Comparison of ENCODE assay signal across 20 cellular contexts in genomic region chr17:2377659-2378058, GRCh38. TPM values are rescaled to one million over a fixed set of nuclear protein-coding genes. Genes with fewer than 3 reads are reported as not detected.
DNase-seq lines count a peak whose midpoint lies in the region; ATAC-seq, FAIRE-seq and TF ChIP-seq lines count a peak whose summit lies in the region.
"Had no signal": no experiment of that assay in that cellular context is flagged by ENCODE, and none has a peak within 500 bp of the region (broad histone marks: within the 10 kb centered on the region; RNA-seq: fewer than 3 reads in every experiment).

No MANE protein-coding gene starts in this region.

- no peaks in the 10 kb centered on the region for H3K4me1 ChIP-seq in HEK293 (ENCODE audit: control insufficient read depth, insufficient read depth, low read length)
- peaks cover 0 to 5% of the 10 kb centered on the region in 2 donors for H3K4me1 ChIP-seq in neuronal stem cell (ENCODE audit: control insufficient read depth in 2 of 2, insufficient read depth in 1 of 2, low read depth in 1 of 2, low read length in 2 of 2)

- no peak overlapping the region for H3K18ac ChIP-seq in neuronal stem cell (ENCODE audit: low read length)

- H3K36me3 Mint-ChIP-seq in activated naive CD8-positive, alpha-beta T cell treated with anti-CD3 and anti-CD28 coated beads for 36 hours, result peaks cover 5% of the 10 kb centered on the region
- H3K36me3 Mint-ChIP-seq in activated naive CD8-positive, alpha-beta T cell treated with anti-CD3 and anti-CD28 coated beads, Interleukin-2, amount 50 U/mL, for 24 hours (ENCODE audit: low read depth), result no peaks in the 10 kb centered on the region
- H3K36me3 Mint-ChIP-seq in activated T-helper 1 cell treated with anti-CD3 and anti-CD28 coated beads, Interleukin-12 subunit alpha, Interleukin-12 subunit beta, Interleukin-2, Interleukin-4 antibody, amounts not matched to agents 30 ng/mL and 10 ng/mL and 1 ng/mL, durations not matched to agents 14 hours and 24 hours and 36 hours (ENCODE audit: low read depth), result peaks cover 5% of the 10 kb centered on the region

- H3K9me3 ChIP-seq in HEK293 (ENCODE audit: control insufficient read depth, insufficient read depth, low read depth, low read length), result no peaks in the 10 kb centered on the region
- peaks cover 0 to 1% of the 10 kb centered on the region in 2 donors for H3K9me3 ChIP-seq in neuronal stem cell (replicated peaks in 1 of 2; ENCODE audit: control insufficient read depth in 2 of 2, insufficient read depth in 1 of 2, low read depth in 1 of 2, low read length in 2 of 2)
- H3K9me3 ChIP-seq: BLaER1 treated with 17β-estradiol and CSF1 and Interleukin-3, amounts not matched to agents 10 nM and 100 nM; HAP-1 had no signal

- intact Hi-C loops in activated T-helper 1 cell treated with anti-CD3 and anti-CD28 coated beads, Interleukin-12 subunit alpha, Interleukin-12 subunit beta, Interleukin-2, Interleukin-4 antibody, amounts not matched to agents 30 ng/mL and 10 ng/mL and 1 ng/mL, durations not matched to agents 14 hours and 24 hours and 36 hours (cut with micrococcal nuclease), result no loop called here

- FAIRE-seq in bronchial epithelial cell (lab: Jason Lieb, UNC), result peak; percentile 23
- FAIRE-seq: GM12878, H1, HepG2 had no signal

- H4K8ac ChIP-seq in neuronal stem cell (ENCODE audit: low read depth, low read length), result no peak overlapping the region

- no peak overlapping the region for H3K23ac ChIP-seq in neuronal stem cell (ENCODE audit: low read depth, low read length, poor library complexity)

- DNase-seq in activated naive CD8-positive, alpha-beta T cell treated with anti-CD3 and anti-CD28 coated beads for 36 hours, result no peak
- no peak for DNase-seq in activated naive CD8-positive, alpha-beta T cell treated with anti-CD3 and anti-CD28 coated beads, Interleukin-2, amount 50 U/mL, for 24 hours
- DNase-seq in bronchial epithelial cell (ENCODE audit: low read depth), result no peak
- DNase-seq in neuronal stem cell (ENCODE audit: low spot score), result no peak
- DNase-seq in activated T-helper 1 cell treated with anti-CD3 and anti-CD28 coated beads, Interleukin-12 subunit alpha, Interleukin-12 subunit beta, Interleukin-2, Interleukin-4 antibody, amounts not matched to agents 30 ng/mL and 10 ng/mL and 1 ng/mL, durations not matched to agents 14 hours and 24 hours and 36 hours (ENCODE audit: low spot score), result no peak
- DNase-seq: 8988T; ACHN; Calu3; CD4-positive, alpha-beta T cell; DMS 273 treated with DMSO at 0.1 percent for 48 hours; DMS79; HFFc6 had no signal

- H3K4me1 Mint-ChIP-seq in activated naive CD8-positive, alpha-beta T cell treated with anti-CD3 and anti-CD28 coated beads for 36 hours, result peaks cover under 1% of the 10 kb centered on the region
- H3K4me1 Mint-ChIP-seq in activated naive CD8-positive, alpha-beta T cell treated with anti-CD3 and anti-CD28 coated beads, Interleukin-2, amount 50 U/mL, for 24 hours, result no peaks in the 10 kb centered on the region
- no peaks in the 10 kb centered on the region for H3K4me1 Mint-ChIP-seq in activated T-helper 1 cell treated with anti-CD3 and anti-CD28 coated beads, Interleukin-12 subunit alpha, Interleukin-12 subunit beta, Interleukin-2, Interleukin-4 antibody, amounts not matched to agents 30 ng/mL and 10 ng/mL and 1 ng/mL, durations not matched to agents 14 hours and 24 hours and 36 hours (ENCODE audit: low read depth)

- H3K4ac ChIP-seq in neuronal stem cell (ENCODE audit: low read length), result no peak overlapping the region

- H3K4me2 ChIP-seq in neuronal stem cell (ENCODE audit: insufficient read depth, low read length, poor library complexity, severe bottlenecking), result no peak overlapping the region
- H3K4me2 ChIP-seq: BLaER1 treated with 17β-estradiol and CSF1 and Interleukin-3, amounts not matched to agents 10 nM and 100 nM had no signal

- POLR2A ChIA-PET in HEK293 (lab: Yijun Ruan, JAX), result interaction anchor here (0.6 kb wide), 1 partner anchor 12 kb away, joined by 7 read pairs; no protein-coding TSS in a partner anchor

- no peak overlapping the region for H3K9ac ChIP-seq in neuronal stem cell (ENCODE audit: low read depth, low read length, poor library complexity)

- TF ChIP-seq CTCF in HEK293 (tag by site-specific recombination; IDR thresholded peaks at IDR 0.05) (no peak), bronchial epithelial cell (IDR thresholded peaks at IDR 0.05; ENCODE audit: insufficient read depth, low read length, severe bottlenecking) (no peak)

- H3K79me1 ChIP-seq in neuronal stem cell (ENCODE audit: low read depth, low read length), result no peaks in the 10 kb centered on the region

- no peak overlapping the region for H2BK15ac ChIP-seq in neuronal stem cell (ENCODE audit: low read length)

- H2BK120ac ChIP-seq in neuronal stem cell (ENCODE audit: low read depth, low read length), result no peak overlapping the region

- no peaks in the 10 kb centered on the region for H3K27me3 Mint-ChIP-seq in activated naive CD8-positive, alpha-beta T cell treated with anti-CD3 and anti-CD28 coated beads for 36 hours
- no peaks in the 10 kb centered on the region for H3K27me3 Mint-ChIP-seq in activated naive CD8-positive, alpha-beta T cell treated with anti-CD3 and anti-CD28 coated beads, Interleukin-2, amount 50 U/mL, for 24 hours
- H3K27me3 Mint-ChIP-seq in activated T-helper 1 cell treated with anti-CD3 and anti-CD28 coated beads, Interleukin-12 subunit alpha, Interleukin-12 subunit beta, Interleukin-2, Interleukin-4 antibody, amounts not matched to agents 30 ng/mL and 10 ng/mL and 1 ng/mL, durations not matched to agents 14 hours and 24 hours and 36 hours (ENCODE audit: insufficient read depth), result no peaks in the 10 kb centered on the region
- H3K27me3 Mint-ChIP-seq: CD4-positive, alpha-beta T cell had no signal

- CTCF ChIA-PET in HEK293 (lab: Yijun Ruan, JAX), result interaction anchor here (12.5 kb wide), 1 partner anchor 40 kb away, joined by 470 read pairs; no protein-coding TSS in a partner anchor

- H2BK5ac ChIP-seq in neuronal stem cell (ENCODE audit: low read length), result peak overlapping the region; percentile 10

- no peaks in the 10 kb centered on the region for H3K9me3 Mint-ChIP-seq in activated naive CD8-positive, alpha-beta T cell treated with anti-CD3 and anti-CD28 coated beads for 36 hours
- H3K9me3 Mint-ChIP-seq in activated naive CD8-positive, alpha-beta T cell treated with anti-CD3 and anti-CD28 coated beads, Interleukin-2, amount 50 U/mL, for 24 hours, result no peaks in the 10 kb centered on the region
- H3K9me3 Mint-ChIP-seq in activated T-helper 1 cell treated with anti-CD3 and anti-CD28 coated beads, Interleukin-12 subunit alpha, Interleukin-12 subunit beta, Interleukin-2, Interleukin-4 antibody, amounts not matched to agents 30 ng/mL and 10 ng/mL and 1 ng/mL, durations not matched to agents 14 hours and 24 hours and 36 hours, result no peaks in the 10 kb centered on the region
- H3K9me3 Mint-ChIP-seq: CD4-positive, alpha-beta T cell; HFFc6 had no signal

- no peak overlapping the region for H3K14ac ChIP-seq in neuronal stem cell (ENCODE audit: low read length)

- H3K4me3 ChIP-seq in HEK293 (ENCODE audit: low read depth, low read length), result no peak overlapping the region
- H3K4me3 ChIP-seq in bronchial epithelial cell (ENCODE audit: low read depth, low read length), result no peak overlapping the region
- H3K4me3 ChIP-seq in neuronal stem cell (ENCODE audit: low read length in 2 of 2), result no peak overlapping the region
- H3K4me3 ChIP-seq: BLaER1 treated with 17β-estradiol and CSF1 and Interleukin-3, amounts not matched to agents 10 nM and 100 nM; GM12878; HAP-1 had no signal

- H3K4me3 Mint-ChIP-seq in activated naive CD8-positive, alpha-beta T cell treated with anti-CD3 and anti-CD28 coated beads for 36 hours, result no peak overlapping the region
- no peak overlapping the region for H3K4me3 Mint-ChIP-seq in activated naive CD8-positive, alpha-beta T cell treated with anti-CD3 and anti-CD28 coated beads, Interleukin-2, amount 50 U/mL, for 24 hours
- H3K4me3 Mint-ChIP-seq in activated T-helper 1 cell treated with anti-CD3 and anti-CD28 coated beads, Interleukin-12 subunit alpha, Interleukin-12 subunit beta, Interleukin-2, Interleukin-4 antibody, amounts not matched to agents 30 ng/mL and 10 ng/mL and 1 ng/mL, durations not matched to agents 14 hours and 24 hours and 36 hours, result no peak overlapping the region
- H3K4me3 Mint-ChIP-seq: CD4-positive, alpha-beta T cell; HFFc6 had no signal

- no peak overlapping the region for H2AK5ac ChIP-seq in neuronal stem cell (ENCODE audit: low read depth, low read length)

- H4K91ac ChIP-seq in neuronal stem cell (ENCODE audit: low read depth, low read length, poor library complexity), result no peak overlapping the region

- ATAC-seq in activated naive CD8-positive, alpha-beta T cell treated with anti-CD3 and anti-CD28 coated beads, Interleukin-2, amount 50 U/mL, for 24 hours, result no peak
- ATAC-seq in GM18498 (IDR thresholded peaks at IDR 0.05; ENCODE audit: unreplicated experiment), result no peak
- no peak for ATAC-seq in GM21717 (IDR thresholded peaks at IDR 0.05; ENCODE audit: unreplicated experiment)
- ATAC-seq: GM12878, HepG2 had no signal

- no peak overlapping the region for H3K27ac ChIP-seq in HEK293 (ENCODE audit: extremely low read depth, low read depth, low read length)
- H3K27ac ChIP-seq in neuronal stem cell (replicated peaks; ENCODE audit: low read length), result no peak overlapping the region
- H3K27ac ChIP-seq: BLaER1 treated with 17β-estradiol and CSF1 and Interleukin-3, amounts not matched to agents 10 nM and 100 nM had no signal

- peaks cover 6 to 72% of the 10 kb centered on the region in 2 experiments for H3K36me3 ChIP-seq in HEK293 (ENCODE audit: control insufficient read depth in 2 of 2, insufficient read depth in 1 of 2, low read length in 2 of 2)
- H3K36me3 ChIP-seq in bronchial epithelial cell (ENCODE audit: control insufficient read depth, insufficient read depth, low read length), result peaks cover 21% of the 10 kb centered on the region
- H3K36me3 ChIP-seq in neuronal stem cell (replicated peaks in 1 of 2; ENCODE audit: control insufficient read depth in 2 of 2, insufficient read depth in 2 of 2, low read length in 2 of 2), result peaks cover 43 to 88% of the 10 kb centered on the region in 2 donors

- H2AFZ ChIP-seq in neuronal stem cell (ENCODE audit: low read length), result no peak overlapping the region

- no CpG with 5 or more reads among the region's 10 CpGs for WGBS in neuronal stem cell (ENCODE audit: extremely low coverage in 2 of 2, insufficient read length in 2 of 2, insufficient replicate concordance in 1 of 2), 2 donors

- H3K27ac Mint-ChIP-seq in activated naive CD8-positive, alpha-beta T cell treated with anti-CD3 and anti-CD28 coated beads for 36 hours, result peak overlapping the region; percentile 34
- H3K27ac Mint-ChIP-seq in activated naive CD8-positive, alpha-beta T cell treated with anti-CD3 and anti-CD28 coated beads, Interleukin-2, amount 50 U/mL, for 24 hours, result no peak overlapping the region
- no peak overlapping the region for H3K27ac Mint-ChIP-seq in activated T-helper 1 cell treated with anti-CD3 and anti-CD28 coated beads, Interleukin-12 subunit alpha, Interleukin-12 subunit beta, Interleukin-2, Interleukin-4 antibody, amounts not matched to agents 30 ng/mL and 10 ng/mL and 1 ng/mL, durations not matched to agents 14 hours and 24 hours and 36 hours
- H3K27ac Mint-ChIP-seq: CD4-positive, alpha-beta T cell; HFFc6 had no signal

- no peaks in the 10 kb centered on the region for H3K27me3 ChIP-seq in bronchial epithelial cell (ENCODE audit: control insufficient read depth, insufficient read depth, low read length)
- H3K27me3 ChIP-seq in neuronal stem cell (ENCODE audit: control insufficient read depth in 3 of 3, insufficient read depth in 3 of 3, low read depth in 1 of 3, low read length in 3 of 3), result no peaks in the 10 kb centered on the region
- H3K27me3 ChIP-seq: BLaER1 treated with 17β-estradiol and CSF1 and Interleukin-3, amounts not matched to agents 10 nM and 100 nM had no signal

- H2BK12ac ChIP-seq in neuronal stem cell (ENCODE audit: low read length), result no peak overlapping the region

RNA-seq across cellular contexts. Expression of gene MNT, which starts 23.2 kb away (rescaled TPM):
- 10 to 100 TPM; 23.8 to 25.6 TPM for total RNA-seq in activated naive CD8-positive, alpha-beta T cell treated with anti-CD3 and anti-CD28 coated beads for 36 hours
- 4.5 and 5.0 TPM in 2 replicates for total RNA-seq in bronchial epithelial cell
- 14.3 TPM for polyA plus RNA-seq in neuronal stem cell (2013, experiment 1 of 2)
- polyA plus RNA-seq in neuronal stem cell (2013, experiment 2 of 2), result 15.1 TPM
- 31.5 and 35.9 TPM in 2 replicates for total RNA-seq in activated T-helper 1 cell treated with anti-CD3 and anti-CD28 coated beads, Interleukin-12 subunit alpha, Interleukin-12 subunit beta, Interleukin-2, Interleukin-4 antibody, amounts not matched to agents 30 ng/mL and 10 ng/mL and 1 ng/mL, durations not matched to agents 14 hours and 24 hours and 36 hours

RNA-seq across cellular contexts. Expression of gene SGSM2, which starts 40.4 kb away (rescaled TPM):
- 10 to 100 TPM; 35.7 to 36.8 TPM for total RNA-seq in activated naive CD8-positive, alpha-beta T cell treated with anti-CD3 and anti-CD28 coated beads for 36 hours
- 13.4 and 18.3 TPM in 2 replicates for total RNA-seq in bronchial epithelial cell
- polyA plus RNA-seq in neuronal stem cell (2013, experiment 1 of 2), result 69.6 TPM
- 67.4 TPM for polyA plus RNA-seq in neuronal stem cell (2013, experiment 2 of 2)
- 39.1 and 45.9 TPM in 2 replicates for total RNA-seq in activated T-helper 1 cell treated with anti-CD3 and anti-CD28 coated beads, Interleukin-12 subunit alpha, Interleukin-12 subunit beta, Interleukin-2, Interleukin-4 antibody, amounts not matched to agents 30 ng/mL and 10 ng/mL and 1 ng/mL, durations not matched to agents 14 hours and 24 hours and 36 hours

RNA-seq across cellular contexts. Expression of gene TSR1, which starts 41.4 kb away (rescaled TPM):
- 100 to 1,000 TPM; 115 to 120 TPM for total RNA-seq in activated naive CD8-positive, alpha-beta T cell treated with anti-CD3 and anti-CD28 coated beads for 36 hours
- total RNA-seq in bronchial epithelial cell, result 55.9 and 72.1 TPM in 2 replicates
- polyA plus RNA-seq in neuronal stem cell (2013, experiment 1 of 2), result 13.1 TPM
- polyA plus RNA-seq in neuronal stem cell (2013, experiment 2 of 2), result 13.0 TPM
- 91.3 and 92.9 TPM in 2 replicates for total RNA-seq in activated T-helper 1 cell treated with anti-CD3 and anti-CD28 coated beads, Interleukin-12 subunit alpha, Interleukin-12 subunit beta, Interleukin-2, Interleukin-4 antibody, amounts not matched to agents 30 ng/mL and 10 ng/mL and 1 ng/mL, durations not matched to agents 14 hours and 24 hours and 36 hours
